ENCODE assay signal across 20 cellular contexts in the genomic region with DNA sequence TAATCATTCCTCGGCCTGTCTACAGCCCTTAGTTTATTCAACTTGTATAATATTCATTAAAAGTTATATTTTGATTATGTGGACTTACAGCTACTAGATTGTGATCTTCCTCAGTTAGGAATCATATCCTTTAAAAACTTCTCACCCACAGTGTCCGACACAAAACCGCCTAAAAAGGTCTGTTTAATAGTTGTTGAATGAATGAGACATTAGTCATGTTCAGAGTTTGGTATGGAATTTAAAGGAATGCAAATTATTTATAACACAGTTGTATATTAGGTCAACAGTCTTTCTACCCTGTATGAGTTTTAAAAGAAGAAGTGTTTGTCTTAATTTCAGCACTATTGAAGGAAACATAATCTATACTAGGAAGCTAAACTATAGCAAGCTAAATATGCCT.
DNase-seq lines count a peak whose midpoint lies in the region; ATAC-seq and TF ChIP-seq lines count a peak whose summit lies in the region.
"Had no signal": no experiment of that assay in that cellular context is flagged by ENCODE, and none has a peak within 500 bp of the region (broad histone marks: within the 10 kb centered on the region; RNA-seq: fewer than 3 reads in every experiment).

No MANE protein-coding gene starts in this region.

- DNase-seq in GM23248 (peak; percentile 51), RWPE1 (ENCODE audit: low spot score) (peak; percentile 35), epithelial cell of esophagus (ENCODE audit: low read depth) (peak; percentile 15), retinal pigment epithelial cell (ENCODE audit: low read depth) (peak; percentile 17), right lobe of liver (no peak), UCSD-AML1 (lab: John Stamatoyannopoulos, UW; ENCODE audit: unreplicated experiment) (no peak)
- DNase-seq in activated T-cell treated with anti-CD3 and anti-CD28 coated beads, Interleukin-2, amount 50 U/mL, for 48 hours, result no peak
- DNase-seq: activated CD4-positive, alpha-beta memory T cell treated with anti-CD3 and anti-CD28 coated beads for 36 hours; activated naive CD8-positive, alpha-beta T cell treated with anti-CD3 and anti-CD28 coated beads, Interleukin-2, amount 10 ng/mL, durations not matched to agents 7 days and 5 days; cerebellar nuclear complex; endodermal cell; Kasumi-1; NCI-H1417 treated with DMSO at 0.1 percent for 48 hours; NCI-H82; ovary; RPMI8226 had no signal

- whole genome bisulfite sequencing in GM23248 (ENCODE audit: low coverage in 1 of 2, low lambda C conversion rate in 2 of 2, missing lambda C conversion rate in 2 of 2), 2 experiments, result 13 to 16% methylated on average over 3 of the region's 3 CpGs
- 80% methylated on average over 3 of the region's 3 CpGs for WGBS in right lobe of liver (ENCODE audit: insufficient coverage, low coverage, low lambda C conversion rate, missing lambda C conversion rate)

- ATAC-seq in right lobe of liver, result no peak
- ATAC-seq in GM18870 (IDR thresholded peaks at IDR 0.05; ENCODE audit: unreplicated experiment), result no peak
- ATAC-seq: gastroesophageal sphincter had no signal

- POLR2A ChIA-PET in RWPE1 (lab: Yijun Ruan, JAX; ENCODE audit: low non-redundant PET), result no interaction called here

- no peak for TF ChIP-seq CTCF in RWPE1 (conservative IDR thresholded peaks at IDR 0.05; ENCODE audit: low read depth)
- no peak for TF ChIP-seq CTCF in epithelial cell of esophagus (IDR thresholded peaks at IDR 0.05; ENCODE audit: insufficient read depth, low read depth, low read length, missing control alignments)
- no peak for TF ChIP-seq CTCF in retinal pigment epithelial cell (conservative IDR thresholded peaks at IDR 0.05; ENCODE audit: low read depth, low read length)
- TF ChIP-seq CTCF in right lobe of liver (IDR thresholded peaks at IDR 0.05), result no peak

- no peaks in the 10 kb centered on the region for H4K20me1 ChIP-seq in GM23248 (ENCODE audit: insufficient read depth)

- no peak overlapping the region for H3K9ac ChIP-seq in GM23248

- H3K79me2 ChIP-seq in GM23248 (ENCODE audit: insufficient read depth), result no peaks in the 10 kb centered on the region

- in situ Hi-C loops in GM23248 (cut with MboI), result loop anchor here (10.0 kb wide), 1 partner anchor 63 kb away; no protein-coding TSS in a partner anchor

- no peaks in the 10 kb centered on the region for H3K9me3 ChIP-seq in GM23248 (ENCODE audit: low read depth)
- H3K9me3 ChIP-seq in right lobe of liver, result no peaks in the 10 kb centered on the region
- H3K9me3 ChIP-seq: gastroesophageal sphincter, ovary had no signal

- TF ChIP-seq POLR2A in right lobe of liver (IDR thresholded peaks at IDR 0.05), result no peak

- H3K27ac ChIP-seq in GM23248 (no peak overlapping the region), RWPE1 (no peak overlapping the region), right lobe of liver (no peak overlapping the region)
- H3K27ac ChIP-seq: gastroesophageal sphincter, ovary, skin epidermis, VCaP had no signal

- H3K4me1 ChIP-seq in GM23248 (ENCODE audit: insufficient read depth) (peaks cover 19% of the 10 kb centered on the region), right lobe of liver (no peaks in the 10 kb centered on the region)
- H3K4me1 ChIP-seq: gastroesophageal sphincter had no signal

- H3K4me3 ChIP-seq in GM23248 (peak overlapping the region; percentile 27), epithelial cell of esophagus (ENCODE audit: low read length) (no peak overlapping the region), retinal pigment epithelial cell (ENCODE audit: low read length) (no peak overlapping the region), right lobe of liver (no peak overlapping the region)
- H3K4me3 ChIP-seq: gastroesophageal sphincter, ovary, skin epidermis had no signal

- CTCF ChIA-PET in RWPE1 (lab: Yijun Ruan, JAX), result no interaction called here

- intact Hi-C loops in right lobe of liver (cut with DNase I), result no loop called here

- no peaks in the 10 kb centered on the region for H3K36me3 ChIP-seq in GM23248 (ENCODE audit: low read depth)
- H3K36me3 ChIP-seq in right lobe of liver, result no peaks in the 10 kb centered on the region
- H3K36me3 ChIP-seq: gastroesophageal sphincter, ovary had no signal

- H3F3A ChIP-seq in GM23248 (ENCODE audit: insufficient read depth), result no peaks in the 10 kb centered on the region

- H3K4me2 ChIP-seq in GM23248 (ENCODE audit: unreplicated experiment), result peak overlapping the region; percentile 53

- no peaks in the 10 kb centered on the region for H3K9me2 ChIP-seq in GM23248 (ENCODE audit: insufficient read depth)

- H2AFZ ChIP-seq in GM23248, result peak overlapping the region; percentile 40

- H3K27me3 ChIP-seq in GM23248 (replicated peaks; ENCODE audit: insufficient read depth), result no peaks in the 10 kb centered on the region
- no peaks in the 10 kb centered on the region for H3K27me3 ChIP-seq in right lobe of liver
- H3K27me3 ChIP-seq: gastroesophageal sphincter, ovary had no signal

Comparison
In these comparisons a context has a peak if more than half of its experiments do, and no peak if none do; other contexts are left out.
1. DNase-seq: peak in GM23248 (single experiment), RWPE1 (single experiment), epithelial cell of esophagus (single experiment) and retinal pigment epithelial cell (single experiment); none in right lobe of liver (0 of 3), UCSD-AML1 (single experiment) and activated T-cell treated with anti-CD3 and anti-CD28 coated beads, Interleukin-2, amount 50 U/mL, for 48 hours (0 of 2).